7 cellular contexts compared by ENCODE assay signal in the genomic region with DNA sequence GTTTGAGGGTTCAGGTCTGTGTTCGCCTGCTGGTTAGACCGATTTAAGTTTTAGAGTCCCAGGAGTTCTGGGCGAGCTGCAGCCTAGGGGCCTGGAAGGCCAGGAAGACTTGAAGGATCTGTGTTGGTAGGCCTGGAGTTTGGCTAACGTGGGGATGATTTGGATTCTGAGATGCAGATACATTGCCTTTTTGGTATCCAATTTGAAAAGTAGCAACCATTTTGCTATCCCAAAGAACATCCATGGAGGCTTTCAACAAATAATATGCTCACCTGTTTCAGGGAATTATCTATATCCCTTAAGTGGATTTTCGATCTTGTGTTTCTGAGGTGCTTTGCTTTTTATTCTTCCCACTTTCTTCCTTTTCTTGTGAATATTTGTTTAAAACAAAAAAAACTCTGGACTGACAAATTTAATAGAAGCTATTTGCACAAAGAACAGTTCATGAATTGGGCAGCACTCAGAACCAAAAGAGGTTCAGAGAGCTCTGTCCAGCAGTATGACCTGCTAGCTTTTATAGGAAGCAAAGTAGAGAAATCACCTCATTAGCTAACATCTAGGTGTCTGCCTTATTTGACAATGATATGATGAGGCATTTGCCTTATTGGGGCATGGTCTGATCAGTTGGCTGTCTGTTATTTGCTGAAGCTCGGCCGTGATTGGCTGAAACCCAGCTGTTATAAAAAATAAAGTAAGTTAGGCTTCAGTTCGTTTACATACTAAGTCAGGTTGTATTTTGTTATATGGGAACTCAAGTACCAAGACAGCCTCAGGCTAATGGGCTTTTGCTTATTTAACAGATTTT. TPM values are rescaled to one million over a fixed set of nuclear protein-coding genes. Genes with fewer than 3 reads are reported as not detected.
DNase-seq lines count a peak whose midpoint lies in the region; ATAC-seq lines count a peak whose summit lies in the region.

No MANE protein-coding gene starts in this region.

- peaks cover 24% of the 10 kb centered on the region for H3K36me3 Mint-ChIP-seq in activated CD4-positive, alpha-beta memory T cell treated with anti-CD3 and anti-CD28 coated beads for 36 hours

- no peaks in the 10 kb centered on the region for H3K27me3 Mint-ChIP-seq in activated CD4-positive, alpha-beta memory T cell treated with anti-CD3 and anti-CD28 coated beads for 36 hours
- no peaks in the 10 kb centered on the region for H3K27me3 Mint-ChIP-seq in stimulated activated naive CD8-positive, alpha-beta T cell treated with anti-CD3 and anti-CD28 coated beads, Interleukin-15, amount 100 ng/mL, for 72 hours

- no peak for DNase-seq in activated CD4-positive, alpha-beta memory T cell treated with anti-CD3 and anti-CD28 coated beads for 36 hours
- no peak for DNase-seq in iPS DF 6.9 (ENCODE audit: low read depth, low spot score)
- DNase-seq in stimulated activated naive CD8-positive, alpha-beta T cell treated with anti-CD3 and anti-CD28 coated beads, Interleukin-15, amount 100 ng/mL, for 72 hours = no peak
- no peak for DNase-seq in stimulated activated CD4-positive, alpha-beta T cell treated with anti-CD3 and anti-CD28 coated beads, Interleukin-12 subunit alpha, Interleukin-12 subunit beta, amount 100 ng/mL, for 4 hours
- no peak for DNase-seq in pons (ENCODE audit: low spot score)
- DNase-seq in NCI-H1930 (lab: John Stamatoyannopoulos, UW) = no peak

- no CpG with 5 or more reads among the region's 8 CpGs for WGBS in iPS DF 6.9 (ENCODE audit: insufficient coverage, insufficient read length)

- peak overlapping the region; percentile 89; the same call in 1 of the 2 replicates for H3K4me3 ChIP-seq in iPS DF 6.9 (ENCODE audit: low read length)

- H3K27ac ChIP-seq in iPS DF 6.9 (ENCODE audit: low read length) = no peak overlapping the region

- peak overlapping the region; percentile 98 for H3K4me3 Mint-ChIP-seq in activated CD4-positive, alpha-beta memory T cell treated with anti-CD3 and anti-CD28 coated beads for 36 hours
- H3K4me3 Mint-ChIP-seq in stimulated activated naive CD8-positive, alpha-beta T cell treated with anti-CD3 and anti-CD28 coated beads, Interleukin-15, amount 100 ng/mL, for 72 hours = peak overlapping the region; percentile 94

- POLR2A ChIA-PET in activated CD4-positive, alpha-beta memory T cell treated with anti-CD3 and anti-CD28 coated beads for 36 hours (lab: Charles Lee) = interaction anchor here (0.7 to 3.2 kb wide), 11 partner anchors 9 to 416 kb away, joined by 3 to 14 read pairs (median 6); a partner anchor contains a TSS

- H3K9me3 Mint-ChIP-seq in activated CD4-positive, alpha-beta memory T cell treated with anti-CD3 and anti-CD28 coated beads for 36 hours = no peaks in the 10 kb centered on the region
- H3K9me3 Mint-ChIP-seq in stimulated activated naive CD8-positive, alpha-beta T cell treated with anti-CD3 and anti-CD28 coated beads, Interleukin-15, amount 100 ng/mL, for 72 hours = no peaks in the 10 kb centered on the region

- no peaks in the 10 kb centered on the region; the same call in 1 of the 2 replicates for H3K36me3 ChIP-seq in iPS DF 6.9 (ENCODE audit: control insufficient read depth, insufficient read depth, low read length)

- peak overlapping the region; percentile 98 for H3K27ac Mint-ChIP-seq in activated CD4-positive, alpha-beta memory T cell treated with anti-CD3 and anti-CD28 coated beads for 36 hours
- peak overlapping the region; percentile 97 to 99 for H3K27ac Mint-ChIP-seq in stimulated activated naive CD8-positive, alpha-beta T cell treated with anti-CD3 and anti-CD28 coated beads, Interleukin-15, amount 100 ng/mL, for 72 hours

- H3K4me1 Mint-ChIP-seq in activated CD4-positive, alpha-beta memory T cell treated with anti-CD3 and anti-CD28 coated beads for 36 hours (ENCODE audit: low read depth) = peaks cover 38% of the 10 kb centered on the region
- peaks cover 37% of the 10 kb centered on the region for H3K4me1 Mint-ChIP-seq in stimulated activated naive CD8-positive, alpha-beta T cell treated with anti-CD3 and anti-CD28 coated beads, Interleukin-15, amount 100 ng/mL, for 72 hours

- no peaks in the 10 kb centered on the region for H3K9me3 ChIP-seq in iPS DF 6.9 (ENCODE audit: control insufficient read depth, insufficient read depth, low read length)

- peak; percentile 13 for ATAC-seq in HG03066 (IDR thresholded peaks at IDR 0.05; ENCODE audit: low read depth, unreplicated experiment)
- ATAC-seq in stimulated activated naive CD8-positive, alpha-beta T cell treated with anti-CD3 and anti-CD28 coated beads, Interleukin-15, amount 100 ng/mL, for 72 hours = no peak

- no peaks in the 10 kb centered on the region for H3K27me3 ChIP-seq in iPS DF 6.9 (ENCODE audit: control insufficient read depth, insufficient read depth, low read length)

- intact Hi-C loops in activated CD4-positive, alpha-beta memory T cell treated with anti-CD3 and anti-CD28 coated beads for 36 hours (cut with micrococcal nuclease) = loop anchor here (1.0 to 10.0 kb wide), 7 partner anchors 161 to 512 kb away; a partner anchor contains a TSS

- CTCF ChIA-PET in activated CD4-positive, alpha-beta memory T cell treated with anti-CD3 and anti-CD28 coated beads for 36 hours (lab: Charles Lee) = interaction anchor here (0.7 to 11.6 kb wide), 10 partner anchors 9 to 162 kb away, joined by 3 to 148 read pairs (median 4); a partner anchor contains a TSS

- no peaks in the 10 kb centered on the region for H3K4me1 ChIP-seq in iPS DF 6.9 (ENCODE audit: control insufficient read depth, insufficient read depth, low read length)

RNA-seq across cellular contexts. Expression of a gene that starts 0.7 kb away (rescaled TPM):
- total RNA-seq in activated CD4-positive, alpha-beta memory T cell treated with anti-CD3 and anti-CD28 coated beads for 36 hours = 10 to 100 TPM; 24.9 to 26.1 TPM

RNA-seq across cellular contexts. Expression of a gene that starts 9.4 kb away (rescaled TPM):
- total RNA-seq in activated CD4-positive, alpha-beta memory T cell treated with anti-CD3 and anti-CD28 coated beads for 36 hours = under 1 TPM; 0.19 to 0.45 TPM

RNA-seq across cellular contexts. Expression of a gene that starts 43.2 kb away (rescaled TPM):
- total RNA-seq in activated CD4-positive, alpha-beta memory T cell treated with anti-CD3 and anti-CD28 coated beads for 36 hours = not detected

RNA-seq across cellular contexts. Expression of a gene that starts 55.8 kb away (rescaled TPM):
- not detected for total RNA-seq in activated CD4-positive, alpha-beta memory T cell treated with anti-CD3 and anti-CD28 coated beads for 36 hours
